Comparison of ENCODE assay signal across 2 cellular contexts in the genomic region with DNA sequence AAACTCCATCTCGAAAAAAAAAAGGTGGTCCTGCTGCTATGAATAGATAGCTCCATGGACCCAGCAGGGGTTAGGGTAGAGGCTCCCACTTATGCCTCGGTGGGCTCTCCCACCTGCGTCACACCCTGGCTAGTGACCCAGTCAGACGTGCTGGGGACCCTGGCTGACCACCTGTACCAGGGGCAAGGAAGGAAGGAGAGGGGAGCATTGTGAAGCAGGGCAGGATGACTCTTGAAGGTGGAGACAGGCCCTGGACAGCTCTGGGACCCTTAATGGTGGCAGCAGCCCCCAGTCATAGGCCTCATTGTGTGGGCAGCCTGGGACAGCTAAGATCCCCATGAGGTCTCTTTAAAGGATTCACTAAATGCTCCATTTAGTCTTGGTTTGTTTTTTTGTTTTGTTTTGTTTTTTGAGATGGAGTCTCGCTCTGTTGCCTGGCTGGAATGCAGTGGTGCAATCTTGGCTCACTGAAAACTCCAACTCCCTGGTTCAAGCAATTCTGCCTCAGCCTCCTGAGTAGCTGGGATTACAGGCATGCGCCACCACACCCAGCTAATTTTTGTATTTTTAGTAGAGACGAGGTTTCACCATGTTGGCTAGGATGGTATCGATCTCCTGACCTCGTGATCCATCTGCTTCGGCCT.
TF ChIP-seq lines count a peak whose summit lies in the region.

No MANE protein-coding gene starts in this region.

TF ChIP-seq in HCT116, 20 proteins besides CTCF, POLR2A, EP300 and RAD21:
- TF ChIP-seq, protein P1, sequence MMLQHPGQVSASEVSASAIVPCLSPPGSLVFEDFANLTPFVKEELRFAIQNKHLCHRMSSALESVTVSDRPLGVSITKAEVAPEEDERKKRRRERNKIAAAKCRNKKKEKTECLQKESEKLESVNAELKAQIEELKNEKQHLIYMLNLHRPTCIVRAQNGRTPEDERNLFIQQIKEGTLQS (IDR thresholded peaks at IDR 0.05): no peak
- no peak for TF ChIP-seq YY1 (IDR thresholded peaks at IDR 0.05; ENCODE audit: extremely low read depth, insufficient replicate concordance, low read depth, low read length)
- TF ChIP-seq CBX3 (IDR thresholded peaks at IDR 0.05; ENCODE audit: low read depth): no peak
- TF ChIP-seq SP1 (IDR thresholded peaks at IDR 0.05; ENCODE audit: low read depth): no peak
- TF ChIP-seq TCF7L2 (IDR thresholded peaks at IDR 0.05; ENCODE audit: borderline replicate concordance, extremely low read depth, insufficient read depth, insufficient read length): no peak
- TF ChIP-seq ELF1 (IDR thresholded peaks at IDR 0.05; ENCODE audit: borderline replicate concordance, low read depth): no peak
- TF ChIP-seq, protein P2, sequence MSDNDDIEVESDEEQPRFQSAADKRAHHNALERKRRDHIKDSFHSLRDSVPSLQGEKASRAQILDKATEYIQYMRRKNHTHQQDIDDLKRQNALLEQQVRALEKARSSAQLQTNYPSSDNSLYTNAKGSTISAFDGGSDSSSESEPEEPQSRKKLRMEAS (IDR thresholded peaks at IDR 0.05): no peak
- peak; percentile 49; the same call in 1 of the 2 replicates for TF ChIP-seq POLR2AphosphoS5 (IDR thresholded peaks at IDR 0.05; ENCODE audit: low read depth, low read length)

TF ChIP-seq in GM12878, 131 proteins besides CTCF, POLR2A, EP300 and RAD21:
- TF ChIP-seq POU2F2 (IDR thresholded peaks at IDR 0.05; ENCODE audit: borderline replicate concordance, low read depth, low read length): 0 out of 3 replicates have a peak, but pooled peaks have one; percentile 13
- no peak for TF ChIP-seq SUZ12 (IDR thresholded peaks at IDR 0.05; ENCODE audit: unreplicated experiment)
- no peak for TF ChIP-seq BCL11A (IDR thresholded peaks at IDR 0.05; ENCODE audit: low read depth, low read length)
TF ChIP-seq in GM12878: peak in this region for 1.
